1 cellular context compared by ENCODE assay signal in genomic region chr7:51666751-51667150, GRCh38.
TF ChIP-seq lines count a peak whose summit lies in the region.

No MANE protein-coding gene starts in this region.

TF ChIP-seq in HEK293, 187 proteins besides CTCF, POLR2A, EP300 and RAD21 (continued from another document):
- peak; percentile 64; the same call in 1 of the 2 replicates for TF ChIP-seq PRDM10 (tag by site-specific recombination; IDR thresholded peaks at IDR 0.05)
- no peak for TF ChIP-seq ZNF138 (tag by site-specific recombination; IDR thresholded peaks at IDR 0.05; ENCODE audit: borderline replicate concordance)
